8 cellular contexts compared by ENCODE assay signal in genomic region chr6:158642805-158643489, GRCh38. TPM values are rescaled to one million over a fixed set of nuclear protein-coding genes. Genes with fewer than 3 reads are reported as not detected.
DNase-seq lines count a peak whose midpoint lies in the region; ATAC-seq and TF ChIP-seq lines count a peak whose summit lies in the region.

No MANE protein-coding gene starts in this region.

- peak overlapping the region; percentile 99 for H3K4me3 Mint-ChIP-seq in activated CD4-positive, alpha-beta T cell treated with anti-CD3 and anti-CD28 coated beads for 36 hours
- H3K4me3 Mint-ChIP-seq in activated CD8-positive, alpha-beta T cell treated with anti-CD3 and anti-CD28 coated beads, Interleukin-2, amount 10 ng/mL, durations not matched to agents 7 days and 5 days = peak overlapping the region; percentile 99
- peak overlapping the region; percentile 98 to 100 (median 99) for H3K4me3 Mint-ChIP-seq in immature natural killer cell

- no peaks in the 10 kb centered on the region for H3K36me3 ChIP-seq in thoracic aorta

- peak overlapping the region in 1 of 2 donors; percentile 37 for H3K27ac ChIP-seq in thoracic aorta

- peaks cover 77% of the 10 kb centered on the region for H3K4me1 Mint-ChIP-seq in activated CD4-positive, alpha-beta T cell treated with anti-CD3 and anti-CD28 coated beads for 36 hours
- peaks cover 72% of the 10 kb centered on the region for H3K4me1 Mint-ChIP-seq in activated CD8-positive, alpha-beta T cell treated with anti-CD3 and anti-CD28 coated beads, Interleukin-2, amount 10 ng/mL, durations not matched to agents 7 days and 5 days (ENCODE audit: low read depth)
- peaks cover 70 to 76% of the 10 kb centered on the region in 2 donors for H3K4me1 Mint-ChIP-seq in immature natural killer cell

- peaks cover 55% of the 10 kb centered on the region for H3K36me3 Mint-ChIP-seq in activated CD4-positive, alpha-beta T cell treated with anti-CD3 and anti-CD28 coated beads for 36 hours (ENCODE audit: low read depth)
- H3K36me3 Mint-ChIP-seq in activated CD8-positive, alpha-beta T cell treated with anti-CD3 and anti-CD28 coated beads, Interleukin-2, amount 10 ng/mL, durations not matched to agents 7 days and 5 days (ENCODE audit: low read depth) = peaks cover 49% of the 10 kb centered on the region
- H3K36me3 Mint-ChIP-seq in immature natural killer cell = peaks cover 5 to 23% (median 5%) of the 10 kb centered on the region in 3 donors

- no peaks in the 10 kb centered on the region for H3K27me3 ChIP-seq in thoracic aorta (replicated peaks; ENCODE audit: insufficient read depth)

- peak overlapping the region; percentile 99 for H3K27ac Mint-ChIP-seq in activated CD4-positive, alpha-beta T cell treated with anti-CD3 and anti-CD28 coated beads for 36 hours
- H3K27ac Mint-ChIP-seq in activated CD8-positive, alpha-beta T cell treated with anti-CD3 and anti-CD28 coated beads, Interleukin-2, amount 10 ng/mL, durations not matched to agents 7 days and 5 days = peak overlapping the region; percentile 97
- H3K27ac Mint-ChIP-seq in immature natural killer cell = peak overlapping the region; percentile 98 to 100 (median 98)

- no peak for TF ChIP-seq CTCF in thoracic aorta (IDR thresholded peaks at IDR 0.05)

- peaks cover 19 to 34% of the 10 kb centered on the region in 2 donors for H3K4me1 ChIP-seq in thoracic aorta (ENCODE audit: control insufficient read depth in 1 of 2, low read depth in 2 of 2)

- H3K9me3 ChIP-seq in thoracic aorta = no peaks in the 10 kb centered on the region

- H3K4me3 ChIP-seq in thoracic aorta = peak overlapping the region; percentile 98

- intact Hi-C loops in activated CD4-positive, alpha-beta T cell treated with anti-CD3 and anti-CD28 coated beads for 36 hours (cut with DNase I, micrococcal nuclease) = loop anchor here (1.0 to 10.0 kb wide), 4 partner anchors 8 to 1858 kb away; no protein-coding TSS in a partner anchor

- H3K27me3 Mint-ChIP-seq in activated CD4-positive, alpha-beta T cell treated with anti-CD3 and anti-CD28 coated beads for 36 hours = no peaks in the 10 kb centered on the region
- no peaks in the 10 kb centered on the region for H3K27me3 Mint-ChIP-seq in activated CD8-positive, alpha-beta T cell treated with anti-CD3 and anti-CD28 coated beads, Interleukin-2, amount 10 ng/mL, durations not matched to agents 7 days and 5 days (ENCODE audit: low read depth)
- peaks cover 7 to 28% (median 18%) of the 10 kb centered on the region in 3 donors for H3K27me3 Mint-ChIP-seq in immature natural killer cell (ENCODE audit: low read depth in 3 of 3)

- ATAC-seq in activated CD4-positive, alpha-beta T cell treated with anti-CD3 and anti-CD28 coated beads for 36 hours = peak; percentile 13
- ATAC-seq in activated CD8-positive, alpha-beta T cell treated with anti-CD3 and anti-CD28 coated beads, Interleukin-2, amount 10 ng/mL, durations not matched to agents 7 days and 5 days = no peak
- ATAC-seq in thoracic aorta (ENCODE audit: insufficient number of reproducible peaks, low FRiP score, low read depth) = no peak
- no peak for ATAC-seq in GM19395 (IDR thresholded peaks at IDR 0.05; ENCODE audit: unreplicated experiment)

- peak; percentile 8 for DNase-seq in activated CD4-positive, alpha-beta T cell treated with anti-CD3 and anti-CD28 coated beads for 36 hours
- DNase-seq in activated CD4-positive, alpha-beta T cell treated with anti-CD3 and anti-CD28 coated beads for 1 hour = no peak
- no peak for DNase-seq in activated CD8-positive, alpha-beta T cell treated with anti-CD3 and anti-CD28 coated beads, Interleukin-2, amount 10 ng/mL, durations not matched to agents 7 days and 5 days
- DNase-seq in immature natural killer cell = peak; percentile 50 to 55 (median 51)
- DNase-seq in thoracic aorta (ENCODE audit: low spot score) = no peak
- DNase-seq in NCI-H1694 (lab: John Stamatoyannopoulos, UW) = no peak
- no peak for DNase-seq in 8988T

- CTCF ChIA-PET in activated CD4-positive, alpha-beta T cell treated with anti-CD3 and anti-CD28 coated beads for 36 hours (lab: Charles Lee) = interaction anchor here (0.8 to 2.5 kb wide), 5 partner anchors 10 to 48 kb away, joined by 3 to 11 read pairs (median 4); no protein-coding TSS in a partner anchor
- CTCF ChIA-PET in activated CD8-positive, alpha-beta T cell treated with anti-CD3 and anti-CD28 coated beads, Interleukin-2, amount 10 ng/mL, durations not matched to agents 7 days and 5 days (lab: Charles Lee) = interaction anchor here (1.1 to 4.8 kb wide), 7 partner anchors 10 to 429 kb away, joined by 3 to 44 read pairs (median 7); no protein-coding TSS in a partner anchor

- POLR2A ChIA-PET in activated CD4-positive, alpha-beta T cell treated with anti-CD3 and anti-CD28 coated beads for 36 hours (lab: Charles Lee) = interaction anchor here (0.6 to 4.0 kb wide), 8 partner anchors 10 to 414 kb away, joined by 3 to 71 read pairs (median 4); no protein-coding TSS in a partner anchor
- POLR2A ChIA-PET in activated CD8-positive, alpha-beta T cell treated with anti-CD3 and anti-CD28 coated beads, Interleukin-2, amount 10 ng/mL, durations not matched to agents 7 days and 5 days (lab: Charles Lee) = interaction anchor here (0.6 to 4.2 kb wide), 10 partner anchors 10 to 790 kb away, joined by 3 to 46 read pairs (median 3); no protein-coding TSS in a partner anchor

- H3K9me3 Mint-ChIP-seq in activated CD4-positive, alpha-beta T cell treated with anti-CD3 and anti-CD28 coated beads for 36 hours (ENCODE audit: low read depth) = no peaks in the 10 kb centered on the region
- H3K9me3 Mint-ChIP-seq in activated CD8-positive, alpha-beta T cell treated with anti-CD3 and anti-CD28 coated beads, Interleukin-2, amount 10 ng/mL, durations not matched to agents 7 days and 5 days (ENCODE audit: insufficient read depth) = no peaks in the 10 kb centered on the region
- no peaks in the 10 kb centered on the region for H3K9me3 Mint-ChIP-seq in immature natural killer cell

RNA-seq across cellular contexts. Expression of gene DYNLT1, which starts 1.6 kb away (rescaled TPM):
- 100 to 1,000 TPM; 116 to 118 TPM for total RNA-seq in activated CD4-positive, alpha-beta T cell treated with anti-CD3 and anti-CD28 coated beads for 36 hours
- 10 to 100 TPM; 79.0 to 86.4 TPM for total RNA-seq in activated CD8-positive, alpha-beta T cell treated with anti-CD3 and anti-CD28 coated beads, Interleukin-2, amount 10 ng/mL, durations not matched to agents 7 days and 5 days
- 100 to 1,000 TPM in 2 of 3 donors, 10 to 100 TPM in 1; 94.2 to 141 (median 119) TPM for polyA plus RNA-seq in immature natural killer cell
- 10 to 100 TPM; 45.6 to 48.7 TPM for total RNA-seq in thoracic aorta

RNA-seq across cellular contexts. Expression of gene SYTL3, which starts 6.9 kb away (rescaled TPM):
- 100 to 1,000 TPM; 163 to 180 TPM for total RNA-seq in activated CD4-positive, alpha-beta T cell treated with anti-CD3 and anti-CD28 coated beads for 36 hours
- 10 to 100 TPM; 43.5 to 48.3 TPM for total RNA-seq in activated CD8-positive, alpha-beta T cell treated with anti-CD3 and anti-CD28 coated beads, Interleukin-2, amount 10 ng/mL, durations not matched to agents 7 days and 5 days
- polyA plus RNA-seq in immature natural killer cell = 10 to 100 TPM; 45.4 to 56.5 (median 52.0) TPM
- total RNA-seq in thoracic aorta = 1 to 10 TPM; 7.1 to 9.6 TPM

Comparison
In these comparisons a context has a peak if more than half of its experiments do, and no peak if none do; other contexts are left out.
1. DNase-seq: peak in activated CD4-positive, alpha-beta T cell treated with anti-CD3 and anti-CD28 coated beads for 36 hours (single experiment) and immature natural killer cell (3 of 3); none in activated CD4-positive, alpha-beta T cell treated with anti-CD3 and anti-CD28 coated beads for 1 hour (single experiment), activated CD8-positive, alpha-beta T cell treated with anti-CD3 and anti-CD28 coated beads, Interleukin-2, amount 10 ng/mL, durations not matched to agents 7 days and 5 days (single experiment), thoracic aorta (single experiment), NCI-H1694 (single experiment) and 8988T (single experiment).
2. RNA of gene SYTL3, which starts 6.9 kb away (total RNA-seq): 163 to 180 TPM in activated CD4-positive, alpha-beta T cell treated with anti-CD3 and anti-CD28 coated beads for 36 hours and 43.5 to 48.3 TPM in activated CD8-positive, alpha-beta T cell treated with anti-CD3 and anti-CD28 coated beads, Interleukin-2, amount 10 ng/mL, durations not matched to agents 7 days and 5 days; 7.1 to 9.6 TPM in thoracic aorta; every median in the first group is over 4 times any median in the second.
3. Peak in every context shown above with its lines, with median percentiles within 50 percentile points of each other: H3K27ac Mint-ChIP-seq and H3K4me3 Mint-ChIP-seq.